In the genomic region with DNA sequence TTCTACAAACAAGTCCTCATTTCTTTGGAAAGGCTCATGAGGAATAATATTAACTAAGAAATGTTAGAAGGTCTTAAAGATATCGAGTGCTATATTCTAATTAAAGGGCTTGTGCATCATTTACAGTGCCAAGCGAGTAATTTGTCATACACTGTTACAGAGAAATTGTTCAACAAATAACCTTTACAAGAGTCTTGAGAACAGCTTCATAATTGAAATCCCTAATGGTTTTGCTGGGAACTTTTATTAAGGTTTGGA, we compare ENCODE assay signal across 17 cellular contexts.
"Had no signal": no experiment of that assay in that cellular context is flagged by ENCODE, and none has a peak within 500 bp of the region (broad histone marks: within the 10 kb centered on the region; RNA-seq: fewer than 3 reads in every experiment).

No MANE protein-coding gene starts in this region.

- DNase-seq: activated B cell treated with CpG ODN at 0.5 μM for 24 hours; activated CD4-positive, alpha-beta memory T cell treated with anti-CD3 and anti-CD28 coated beads, Interleukin-2, amount 10 ng/mL, durations not matched to agents 7 days and 5 days; activated CD4-positive, alpha-beta T cell treated with anti-CD3 and anti-CD28 coated beads for 4 hours; activated CD8-positive, alpha-beta memory T cell treated with anti-CD3 and anti-CD28 coated beads, Interleukin-2, amount 10 ng/mL, durations not matched to agents 7 days and 5 days; caudate nucleus; effector memory CD8-positive, alpha-beta T cell; gastrocnemius medialis; head of caudate nucleus; kidney glomerular epithelial cell; natural killer cell; right cardiac atrium; stimulated activated CD4-positive, alpha-beta T cell treated with anti-CD3 and anti-CD28 coated beads, Interleukin-2, amount 100 ng/mL, for 24 hours; stimulated activated naive CD4-positive, alpha-beta T cell treated with Interleukin-2 at 50 U/mL for 16 hours; SW 1271; T-helper 2 cell; thyroid gland had no signal

- H3K27ac ChIP-seq: gastrocnemius medialis, thyroid gland had no signal

- FAIRE-seq: urothelium cell line had no signal

- H3K4me3 ChIP-seq: gastrocnemius medialis, thyroid gland had no signal

- H3K36me3 ChIP-seq: gastrocnemius medialis, thyroid gland had no signal

- H3K4me1 ChIP-seq: gastrocnemius medialis, thyroid gland had no signal

- H3K27me3 ChIP-seq: thyroid gland had no signal

- H3K9me3 ChIP-seq: gastrocnemius medialis, thyroid gland had no signal

- ATAC-seq: activated CD8-positive, alpha-beta memory T cell treated with anti-CD3 and anti-CD28 coated beads, Interleukin-2, amount 10 ng/mL, durations not matched to agents 7 days and 5 days; effector memory CD8-positive, alpha-beta T cell; gastrocnemius medialis; natural killer cell had no signal
